Comparison of ENCODE assay signal across 2 cellular contexts in the genomic region with DNA sequence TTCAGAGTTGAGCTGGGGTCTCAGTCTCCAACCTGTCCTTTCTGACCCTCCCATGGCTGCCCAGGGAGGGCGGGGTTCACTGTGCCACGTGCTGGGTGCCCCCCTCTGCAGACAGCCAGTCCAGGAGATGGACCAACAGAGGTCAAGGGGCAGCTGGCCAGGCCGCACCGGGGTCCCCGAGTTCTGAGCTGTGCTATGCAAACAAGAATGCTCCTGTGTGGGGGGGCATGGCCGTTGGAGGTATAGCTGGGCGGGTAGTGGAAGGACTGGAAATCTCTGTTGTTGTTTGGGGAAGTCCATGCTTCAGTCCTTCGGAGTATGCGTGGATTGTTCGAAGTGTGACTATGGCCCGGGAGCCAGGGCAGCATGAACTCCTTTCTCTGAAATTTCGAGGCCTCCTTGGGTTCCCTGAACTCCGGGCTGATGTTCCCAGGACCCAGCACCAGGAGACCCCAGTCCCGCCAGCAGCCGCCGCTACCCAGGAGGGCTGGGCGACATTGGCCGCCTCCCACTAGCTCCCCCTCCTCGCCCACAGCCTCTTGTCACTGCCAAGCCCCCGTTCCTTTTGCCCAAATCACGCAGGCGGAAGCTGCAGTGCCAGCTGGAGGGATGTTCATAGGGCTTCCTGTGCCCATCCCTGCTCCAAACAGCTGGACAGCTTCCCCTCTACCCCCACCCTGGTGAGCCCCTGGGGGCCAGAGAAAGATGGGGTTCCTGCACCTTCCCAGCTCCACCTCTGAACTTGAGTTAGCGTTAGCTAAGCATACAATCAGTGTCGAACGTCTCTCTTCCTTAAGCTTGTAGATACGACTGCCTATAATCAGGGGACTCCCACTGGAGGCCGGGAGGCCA.
TF ChIP-seq lines count a peak whose summit lies in the region.

No MANE protein-coding gene starts in this region.

TF ChIP-seq in H1, 55 proteins besides CTCF, POLR2A, EP300 and RAD21:
- no peak for TF ChIP-seq KDM4A (IDR thresholded peaks at IDR 0.05; ENCODE audit: low read depth, low read length, severe bottlenecking)
- no peak for TF ChIP-seq TAF1 (IDR thresholded peaks at IDR 0.05; ENCODE audit: low read depth, low read length)
- TF ChIP-seq BCL11A (IDR thresholded peaks at IDR 0.05; ENCODE audit: low read depth in 2 of 2, low read length in 2 of 2), result no peak
- TF ChIP-seq USF2 (IDR thresholded peaks at IDR 0.05; ENCODE audit: low read length), result no peak
- no peak for TF ChIP-seq SP1 (IDR thresholded peaks at IDR 0.05; ENCODE audit: low read depth, low read length)
- TF ChIP-seq RNF2 (IDR thresholded peaks at IDR 0.05; ENCODE audit: borderline replicate concordance, low read depth, low read length, missing control alignments, poor library complexity, severe bottlenecking), result no peak
- TF ChIP-seq RBBP5 (IDR thresholded peaks at IDR 0.05; ENCODE audit: borderline replicate concordance, low read depth, low read length), result no peak
- TF ChIP-seq CREB1 (IDR thresholded peaks at IDR 0.05), result no peak
- no peak for TF ChIP-seq RFX5 (IDR thresholded peaks at IDR 0.05; ENCODE audit: borderline replicate concordance, low read depth, low read length)
- TF ChIP-seq, protein P1, sequence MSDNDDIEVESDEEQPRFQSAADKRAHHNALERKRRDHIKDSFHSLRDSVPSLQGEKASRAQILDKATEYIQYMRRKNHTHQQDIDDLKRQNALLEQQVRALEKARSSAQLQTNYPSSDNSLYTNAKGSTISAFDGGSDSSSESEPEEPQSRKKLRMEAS (IDR thresholded peaks at IDR 0.05), result no peak
- no peak for TF ChIP-seq KDM1A (IDR thresholded peaks at IDR 0.05; ENCODE audit: borderline replicate concordance, low read length)
- TF ChIP-seq SP4 (IDR thresholded peaks at IDR 0.05; ENCODE audit: low read length), result no peak
- TF ChIP-seq CBX8 (IDR thresholded peaks at IDR 0.05; ENCODE audit: borderline replicate concordance, low read depth, low read length), result no peak

TF ChIP-seq in HepG2, 621 proteins besides CTCF, POLR2A, EP300 and RAD21:
- TF ChIP-seq ZFY (CRISPR knock-in tag; IDR thresholded peaks at IDR 0.05) (no peak), SAP130 (CRISPR knock-in tag; IDR thresholded peaks at IDR 0.05; ENCODE audit: low read depth) (no peak), DDIT3 (CRISPR knock-in tag; IDR thresholded peaks at IDR 0.05) (no peak), SCMH1 (CRISPR knock-in tag; IDR thresholded peaks at IDR 0.05; ENCODE audit: borderline replicate concordance) (no peak), ARID4A (CRISPR knock-in tag; IDR thresholded peaks at IDR 0.05; ENCODE audit: borderline replicate concordance) (0 out of 2 replicates have a peak, but pooled peaks have one; percentile 21), LRRFIP1 (CRISPR knock-in tag; conservative IDR thresholded peaks at IDR 0.05) (no peak), MED1 (CRISPR knock-in tag; IDR thresholded peaks at IDR 0.05) (no peak), XRCC5 (optimal IDR thresholded peaks at IDR 0.05; ENCODE audit: low read length) (no peak)
